In the genomic region with DNA sequence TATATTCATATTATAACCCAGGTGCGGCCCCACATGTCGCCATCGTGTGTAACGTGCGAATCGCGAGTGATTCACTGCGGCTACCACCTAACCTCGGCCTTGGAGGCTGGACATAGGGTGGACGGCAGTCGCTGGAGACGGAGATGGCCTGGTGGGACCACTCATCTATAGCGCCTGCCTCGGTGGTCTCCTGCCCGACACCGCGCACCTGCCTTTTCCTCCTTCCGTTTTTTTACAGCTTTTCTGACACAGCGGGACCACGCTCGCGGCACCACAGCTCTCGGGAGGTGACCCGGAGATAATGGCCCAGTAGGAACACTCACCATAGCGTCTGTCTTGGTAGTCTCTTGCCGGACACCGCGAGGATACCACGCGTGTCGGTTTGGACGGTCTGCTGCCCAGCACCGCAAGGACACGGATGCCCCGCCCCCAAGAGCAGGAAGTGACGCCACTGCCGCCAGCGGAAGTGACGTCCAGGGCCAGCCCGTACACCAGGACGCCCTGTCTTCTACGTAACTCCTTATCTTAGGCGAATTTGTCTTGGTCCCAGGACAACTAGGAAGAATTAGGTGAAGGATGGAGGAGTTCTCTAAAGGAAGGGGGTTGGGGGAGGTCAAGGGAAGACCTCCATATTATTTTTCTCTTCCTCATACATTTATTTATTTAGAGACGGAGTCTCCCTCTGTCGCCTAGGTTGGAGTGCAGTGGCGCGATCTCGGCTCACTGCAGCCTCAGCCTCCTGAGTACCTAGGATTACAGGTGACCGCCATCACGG, we compare ENCODE assay signal across 8 cellular contexts. TPM values are rescaled to one million over a fixed set of nuclear protein-coding genes. Genes with fewer than 3 reads are reported as not detected.
A peak's percentile ranks its signal among the peaks of the same experiment; 100 is the strongest.
DNase-seq lines count a peak whose midpoint lies in the region; TF ChIP-seq lines count a peak whose summit lies in the region.

No MANE protein-coding gene starts in this region.

- no peak overlapping the region for H2BK15ac ChIP-seq in H9 (ENCODE audit: low read depth, low read length)

- H4K8ac ChIP-seq in H9 (replicated peaks; ENCODE audit: insufficient read length, low read depth, low read length) = no peak overlapping the region

- no peak overlapping the region for H4K91ac ChIP-seq in H9 (ENCODE audit: insufficient read length, low read depth, low read length)

- BruUV-seq in Calu3 (replicated peaks; lab: Mats Ljungman, UMichigan) = no TSS peak

- H2BK5ac ChIP-seq in H9 (ENCODE audit: insufficient read length, low read length) = no peak overlapping the region

- WGBS in H9 (ENCODE audit: extremely low coverage, insufficient read length, low lambda C conversion rate) = no CpG with 5 or more reads among the region's 50 CpGs

- H3T11ph ChIP-seq in H9 (ENCODE audit: low read length) = no peak overlapping the region

- TF ChIP-seq CTCF in Calu3 (IDR thresholded peaks at IDR 0.05; ENCODE audit: unreplicated experiment) (no peak), H9 (conservative IDR thresholded peaks at IDR 0.05) (no peak), chondrocyte (IDR thresholded peaks at IDR 0.05) (peak; percentile 44)

- no peaks in the 10 kb centered on the region for H3K4me1 ChIP-seq in H9 (ENCODE audit: insufficient read depth, low read length)

- H3K27me3 Mint-ChIP-seq in Calu3 (ENCODE audit: unreplicated experiment) = no peaks in the 10 kb centered on the region
- H3K27me3 Mint-ChIP-seq in H9 (ENCODE audit: low read depth) = no peaks in the 10 kb centered on the region
- H3K27me3 Mint-ChIP-seq in chondrocyte (ENCODE audit: low read depth) = no peaks in the 10 kb centered on the region

- peaks cover 7% of the 10 kb centered on the region for H3K4me1 Mint-ChIP-seq in Calu3 (ENCODE audit: low read depth, unreplicated experiment)
- H3K4me1 Mint-ChIP-seq in H9 = peaks cover 2% of the 10 kb centered on the region in 2 experiments; a peak in 3 of 4 replicates
- H3K4me1 Mint-ChIP-seq in chondrocyte (ENCODE audit: low read depth) = peaks cover 20% of the 10 kb centered on the region

- peak overlapping the region; percentile 94 for H3K4me3 Mint-ChIP-seq in Calu3 (ENCODE audit: low read depth, unreplicated experiment)
- peak overlapping the region; percentile 97 to 99 for H3K4me3 Mint-ChIP-seq in H9
- peak overlapping the region; percentile 93 for H3K4me3 Mint-ChIP-seq in chondrocyte (ENCODE audit: unreplicated experiment)

- no peaks in the 10 kb centered on the region for H4K20me1 ChIP-seq in H9 (ENCODE audit: control insufficient read depth, insufficient read depth, insufficient read length)

- CTCF ChIA-PET in Calu3 (lab: Charles Lee) = no interaction called here

- H2BK12ac ChIP-seq in H9 (ENCODE audit: insufficient read length, low read depth, low read length) = no peak overlapping the region

- H3K36me3 Mint-ChIP-seq in Calu3 (ENCODE audit: insufficient read depth, unreplicated experiment) = peaks cover 59% of the 10 kb centered on the region
- peaks cover 28 to 38% (median 29%) of the 10 kb centered on the region in 3 experiments; a peak in 6 of 7 replicates for H3K36me3 Mint-ChIP-seq in H9 (ENCODE audit: insufficient read depth in 1 of 3, low read depth in 3 of 3)
- peaks cover 14% of the 10 kb centered on the region for H3K36me3 Mint-ChIP-seq in chondrocyte (ENCODE audit: low read depth)

- no peak overlapping the region for H3K14ac ChIP-seq in H9 (ENCODE audit: insufficient read depth, low read length)

- H3K9me3 ChIP-seq in H9 (ENCODE audit: control insufficient read depth, low read depth, low read length) = no peaks in the 10 kb centered on the region

- DNase-seq in Calu3 = peak; percentile 93
- peak; percentile 86 for DNase-seq in H9
- DNase-seq in NCI-H2171 (lab: John Stamatoyannopoulos, UW) = peak; percentile 64
- DNase-seq in activated CD4-positive, alpha-beta T cell treated with anti-CD3 and anti-CD28 coated beads for 24 hours (ENCODE audit: low read depth in 2 of 2) = peak; percentile 65 to 75
- DNase-seq in chondrocyte (ENCODE audit: low spot score) = peak; percentile 96
- peak; percentile 86 for DNase-seq in kidney tubule cell (ENCODE audit: low spot score)
- DNase-seq in stimulated activated CD4-positive, alpha-beta T cell treated with anti-CD3 and anti-CD28 coated beads, Interleukin-15, amount 100 ng/mL, for 1 hour (ENCODE audit: low read depth in 1 of 2, low spot score in 1 of 2) = peak; percentile 61 to 79
- no peak for DNase-seq in NCI-H187 treated with DMSO at 0.1 percent for 48 hours (lab: John Stamatoyannopoulos, UW)

- H3K56ac ChIP-seq in H9 (ENCODE audit: insufficient read length, low read depth, low read length) = no peak overlapping the region

- H3K79me1 ChIP-seq in H9 (ENCODE audit: insufficient read depth, low read depth, low read length, poor library complexity, severe bottlenecking) = peaks cover 4% of the 10 kb centered on the region

- no peak overlapping the region for H3K23ac ChIP-seq in H9 (ENCODE audit: insufficient read length, low read depth, low read length)

- H2AFZ ChIP-seq in H9 (ENCODE audit: low read length) = no peak overlapping the region

- no peak overlapping the region for H2BK120ac ChIP-seq in H9 (ENCODE audit: low read depth, low read length, poor library complexity, severe bottlenecking)

- H3K9ac ChIP-seq in H9 (ENCODE audit: extremely low read depth, insufficient read length, low read length) = peak overlapping the region; percentile 60

- H3K9me3 Mint-ChIP-seq in Calu3 (ENCODE audit: low read depth, unreplicated experiment) = no peaks in the 10 kb centered on the region
- H3K9me3 Mint-ChIP-seq in H9 = no peaks in the 10 kb centered on the region
- no peaks in the 10 kb centered on the region for H3K9me3 Mint-ChIP-seq in chondrocyte (ENCODE audit: low read depth)

- H3K27ac Mint-ChIP-seq in Calu3 (ENCODE audit: unreplicated experiment) = peak overlapping the region; percentile 99
- peak overlapping the region; percentile 14 to 99 (median 98); a peak in 5 of 7 replicates for H3K27ac Mint-ChIP-seq in H9
- H3K27ac Mint-ChIP-seq in chondrocyte (ENCODE audit: unreplicated experiment) = peak overlapping the region; percentile 95

- H3K4ac ChIP-seq in H9 (ENCODE audit: low read depth, low read length) = no peak overlapping the region

- peak overlapping the region; percentile 49 for H3K18ac ChIP-seq in H9 (ENCODE audit: insufficient read length, low read depth, low read length)

- H3K27ac ChIP-seq in H9 (ENCODE audit: insufficient read length, low read depth, low read length) = no peak overlapping the region

- H2AK5ac ChIP-seq in H9 (ENCODE audit: insufficient read length, low read length) = no peak overlapping the region

- H4K5ac ChIP-seq in H9 (ENCODE audit: insufficient read length, low read depth, low read length) = no peak overlapping the region

- no peaks in the 10 kb centered on the region for H3K27me3 ChIP-seq in H9 (ENCODE audit: insufficient read depth, low read length)

- peaks cover 5% of the 10 kb centered on the region for H3K23me2 ChIP-seq in H9 (ENCODE audit: insufficient read length, low read depth, low read length, poor library complexity, severe bottlenecking)

- peak overlapping the region; percentile 55 for H3K4me2 ChIP-seq in H9 (ENCODE audit: insufficient read depth, insufficient read length, low read length)

- peaks cover 20% of the 10 kb centered on the region; the same call in 1 of the 2 replicates for H3K79me2 ChIP-seq in H9 (ENCODE audit: insufficient read depth, low read length)

- no peak overlapping the region for H2BK20ac ChIP-seq in H9 (ENCODE audit: low read depth, low read length, poor library complexity, severe bottlenecking)

- intact Hi-C loops in Calu3 (cut with micrococcal nuclease; ENCODE audit: unreplicated experiment) = no loop called here

RNA-seq across cellular contexts. Expression of gene SNU13, which starts 6.4 kb away (rescaled TPM):
- total RNA-seq in Calu3 (2022) = 205 and 213 TPM in 2 replicates
- 203 and 204 TPM in 2 replicates for total RNA-seq in H9 (2021)
- 88.8 to 111 TPM (median 89.5 TPM) in 3 replicates for total RNA-seq in chondrocyte

RNA-seq across cellular contexts. Expression of gene MEI1, which starts 17.1 kb away (rescaled TPM):
- total RNA-seq in Calu3 (2022) (0.68 and 0.83 TPM in 2 replicates), H9 (2021) (0.20 TPM in 1 of 2 replicates, not detected in the other), chondrocyte (0.40 to 0.85 TPM in 2 of 3 replicates, not detected in the other)
